In genomic region chr19:798415-799075, GRCh38 we compare ENCODE assay signal across 8 cellular contexts. TPM values are rescaled to one million over a fixed set of nuclear protein-coding genes. Genes with fewer than 3 reads are reported as not detected.
DNase-seq lines count a peak whose midpoint lies in the region; ATAC-seq and TF ChIP-seq lines count a peak whose summit lies in the region.

No MANE protein-coding gene starts in this region.

- H3K36me3 ChIP-seq in BLaER1 (peaks cover 55% of the 10 kb centered on the region), mucosa of stomach (ENCODE audit: control insufficient read depth, insufficient read depth, low read length) (peaks cover 8% of the 10 kb centered on the region)

- no peak for DNase-seq in Jurkat, Clone E6-1 (ENCODE audit: low read depth, low spot score)
- no peak for DNase-seq in choroid plexus epithelial cell (ENCODE audit: low read depth)
- no peak for DNase-seq in NK-92 treated with Interleukin-12 subunit alpha and Interleukin-12 subunit beta, amount 100 ng/mL, for 24 hours (lab: John Stamatoyannopoulos, UW)
- DNase-seq in inferior parietal cortex (ENCODE audit: extremely low spot score) = no peak
- no peak for DNase-seq in NOMO-1 treated with DMSO at 0.1 percent for 48 hours (lab: John Stamatoyannopoulos, UW; ENCODE audit: unreplicated experiment)

- no peaks in the 10 kb centered on the region for H3K27me3 ChIP-seq in BLaER1
- H3K27me3 ChIP-seq in mucosa of stomach (ENCODE audit: control insufficient read depth, insufficient read depth, low read length) = no peaks in the 10 kb centered on the region

- H3K9ac ChIP-seq in BLaER1 (peak overlapping the region; percentile 94), mucosa of stomach (ENCODE audit: low read length) (peak overlapping the region; percentile 83)

- TF ChIP-seq CTCF in choroid plexus epithelial cell (conservative IDR thresholded peaks at IDR 0.05; ENCODE audit: low read depth, low read length) = no peak

- H3K4me2 ChIP-seq in BLaER1 = peak overlapping the region; percentile 100

- no peak for ATAC-seq in HG02763 (IDR thresholded peaks at IDR 0.05; ENCODE audit: unreplicated experiment)

- H3K4me1 ChIP-seq in BLaER1 (peaks cover 38% of the 10 kb centered on the region), mucosa of stomach (ENCODE audit: control insufficient read depth, insufficient read depth, low read length) (peaks cover 40% of the 10 kb centered on the region)

- H3K4me3 ChIP-seq in BLaER1 (peak overlapping the region; percentile 92), choroid plexus epithelial cell (ENCODE audit: low read depth, low read length) (peak overlapping the region; percentile 84), mucosa of stomach (ENCODE audit: low read length) (peak overlapping the region; percentile 87)
- H3K4me3 ChIP-seq in Jurkat, Clone E6-1 (ENCODE audit: low read length) = peak overlapping the region; percentile 91

- H4K20me1 ChIP-seq in BLaER1 = peaks cover 59% of the 10 kb centered on the region

- peak overlapping the region; percentile 98 for H3K27ac ChIP-seq in BLaER1

- no peaks in the 10 kb centered on the region for H3K9me3 ChIP-seq in BLaER1
- no peaks in the 10 kb centered on the region for H3K9me3 ChIP-seq in mucosa of stomach (ENCODE audit: control insufficient read depth, low read length)

RNA-seq across cellular contexts. Expression of gene PTBP1, which starts 1.3 kb away (rescaled TPM):
- polyA plus RNA-seq in Jurkat, Clone E6-1 (2012; ENCODE audit: insufficient read depth, insufficient read length) = 488 TPM

RNA-seq across cellular contexts. Expression of gene PLPPR3, which starts 23.2 kb away (rescaled TPM):
- not detected for polyA plus RNA-seq in Jurkat, Clone E6-1 (2012; ENCODE audit: insufficient read depth, insufficient read length)

RNA-seq across cellular contexts. Expression of gene AZU1, which starts 29.1 kb away (rescaled TPM):
- not detected for polyA plus RNA-seq in Jurkat, Clone E6-1 (2012; ENCODE audit: insufficient read depth, insufficient read length)

RNA-seq across cellular contexts. Expression of gene PRTN3, which starts 42.3 kb away (rescaled TPM):
- polyA plus RNA-seq in Jurkat, Clone E6-1 (2012; ENCODE audit: insufficient read depth, insufficient read length) = not detected

RNA-seq across cellular contexts. Expression of gene MISP, which starts 47.6 kb away (rescaled TPM):
- polyA plus RNA-seq in Jurkat, Clone E6-1 (2012; ENCODE audit: insufficient read depth, insufficient read length) = not detected
